Comparison of ENCODE assay signal across 12 cellular contexts in the genomic region with DNA sequence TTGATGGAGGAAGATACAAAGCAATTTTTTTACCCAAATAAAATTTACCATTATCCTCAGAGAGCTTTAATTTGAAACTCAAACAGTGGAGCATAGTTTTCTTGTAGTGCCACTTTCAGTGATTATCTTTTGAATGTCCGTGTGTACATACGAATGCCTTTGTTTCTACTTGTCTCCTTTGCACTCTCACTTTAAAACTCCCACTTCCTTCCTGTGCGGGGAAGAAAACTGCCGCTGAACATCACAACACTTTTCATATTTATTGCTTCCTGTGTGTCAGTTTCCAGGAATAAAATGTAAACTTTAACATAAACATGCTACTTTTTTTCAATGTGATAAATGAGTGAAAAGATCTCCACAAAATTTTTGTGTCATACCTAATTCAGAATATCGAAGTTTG.
A peak's percentile ranks its signal among the peaks of the same experiment; 100 is the strongest.
DNase-seq lines count a peak whose midpoint lies in the region; ATAC-seq and TF ChIP-seq lines count a peak whose summit lies in the region.
"Had no signal": no experiment of that assay in that cellular context is flagged by ENCODE, and none has a peak within 500 bp of the region (broad histone marks: within the 10 kb centered on the region; RNA-seq: fewer than 3 reads in every experiment).

No MANE protein-coding gene starts in this region.

- H3K4me3 Mint-ChIP-seq in CD4-positive, CD25-positive, alpha-beta regulatory T cell, result peak overlapping the region; percentile 12 to 68 (median 51)

- H3K27ac Mint-ChIP-seq in CD4-positive, CD25-positive, alpha-beta regulatory T cell, result peak overlapping the region; percentile 41 to 57 (median 48)

- ATAC-seq in CD4-positive, CD25-positive, alpha-beta regulatory T cell (ENCODE audit: low read depth in 2 of 2), result peak; percentile 52 to 56
- no peak for ATAC-seq in HG03378 (IDR thresholded peaks at IDR 0.05; ENCODE audit: unreplicated experiment)

- H3K9me3 ChIP-seq in CD4-positive, CD25-positive, alpha-beta regulatory T cell (ENCODE audit: control insufficient read depth in 2 of 2, low read length in 2 of 2), result peaks cover 0 to 4% of the 10 kb centered on the region in 2 experiments
- H3K9me3 ChIP-seq: esophagus squamous epithelium, tibial artery had no signal

- no peak overlapping the region for H3K4me3 ChIP-seq in CD4-positive, CD25-positive, alpha-beta regulatory T cell (ENCODE audit: low read depth, low read length)
- H3K4me3 ChIP-seq in fibroblast of villous mesenchyme (ENCODE audit: low read depth, low read length), result peak overlapping the region; percentile 4
- H3K4me3 ChIP-seq: tibial artery had no signal

- TF ChIP-seq CTCF in fibroblast of villous mesenchyme (IDR thresholded peaks at IDR 0.05; ENCODE audit: insufficient read depth, low read depth, low read length), result no peak

- peaks cover 0 to 9% (median 5%) of the 10 kb centered on the region in 7 donors for H3K9me3 Mint-ChIP-seq in CD4-positive, CD25-positive, alpha-beta regulatory T cell

- peak in 2 of 3 donors; percentile 9 to 72 for DNase-seq in CD4-positive, CD25-positive, alpha-beta regulatory T cell
- peak; percentile 24 for DNase-seq in HT1080 (ENCODE audit: low read depth)
- peak; percentile 77 for DNase-seq in SW480 (ENCODE audit: low spot score)
- peak; percentile 42 for DNase-seq in fibroblast of villous mesenchyme (ENCODE audit: low read depth)
- DNase-seq in GOT3 (lab: John Stamatoyannopoulos, UW), result no peak
- no peak for DNase-seq in NCI-H2107 treated with DMSO at 0.1 percent for 48 hours (lab: John Stamatoyannopoulos, UW; ENCODE audit: unreplicated experiment)
- DNase-seq in nucleus accumbens (lab: John Stamatoyannopoulos, UW), result no peak
- DNase-seq: EL, esophagus squamous epithelium, NCI-H1694, tibial artery had no signal

- no peaks in the 10 kb centered on the region for H3K36me3 ChIP-seq in CD4-positive, CD25-positive, alpha-beta regulatory T cell (ENCODE audit: control insufficient read depth, insufficient read depth, low read length)
- H3K36me3 ChIP-seq: esophagus squamous epithelium, tibial artery had no signal

- no peak overlapping the region for H3K27ac ChIP-seq in CD4-positive, CD25-positive, alpha-beta regulatory T cell (ENCODE audit: insufficient read depth, low read length, poor library complexity, severe bottlenecking)
- H3K27ac ChIP-seq: esophagus squamous epithelium, tibial artery had no signal

- H3K4me1 ChIP-seq in CD4-positive, CD25-positive, alpha-beta regulatory T cell (ENCODE audit: control insufficient read depth, insufficient read depth, low read length, poor library complexity, severe bottlenecking), result no peaks in the 10 kb centered on the region
- H3K4me1 ChIP-seq: esophagus squamous epithelium, tibial artery had no signal

- peaks cover 0 to 37% (median 5%) of the 10 kb centered on the region in 4 donors for H3K4me1 Mint-ChIP-seq in CD4-positive, CD25-positive, alpha-beta regulatory T cell

- no peaks in the 10 kb centered on the region for H3K27me3 ChIP-seq in CD4-positive, CD25-positive, alpha-beta regulatory T cell (ENCODE audit: control insufficient read depth, insufficient read depth, low read length)
- H3K27me3 ChIP-seq: esophagus squamous epithelium, tibial artery had no signal

- H3K27me3 Mint-ChIP-seq in CD4-positive, CD25-positive, alpha-beta regulatory T cell, result no peaks in the 10 kb centered on the region

- H3K36me3 Mint-ChIP-seq in CD4-positive, CD25-positive, alpha-beta regulatory T cell, result no peaks in the 10 kb centered on the region

Comparison
In these comparisons a context has a peak if more than half of its experiments do, and no peak if none do; other contexts are left out.
1. DNase-seq: peak in CD4-positive, CD25-positive, alpha-beta regulatory T cell (2 of 3), HT1080 (single experiment), SW480 (single experiment) and fibroblast of villous mesenchyme (single experiment); none in GOT3 (single experiment), NCI-H2107 treated with DMSO at 0.1 percent for 48 hours (single experiment) and nucleus accumbens (0 of 56).